8 cellular contexts compared by ENCODE assay signal in the genomic region with DNA sequence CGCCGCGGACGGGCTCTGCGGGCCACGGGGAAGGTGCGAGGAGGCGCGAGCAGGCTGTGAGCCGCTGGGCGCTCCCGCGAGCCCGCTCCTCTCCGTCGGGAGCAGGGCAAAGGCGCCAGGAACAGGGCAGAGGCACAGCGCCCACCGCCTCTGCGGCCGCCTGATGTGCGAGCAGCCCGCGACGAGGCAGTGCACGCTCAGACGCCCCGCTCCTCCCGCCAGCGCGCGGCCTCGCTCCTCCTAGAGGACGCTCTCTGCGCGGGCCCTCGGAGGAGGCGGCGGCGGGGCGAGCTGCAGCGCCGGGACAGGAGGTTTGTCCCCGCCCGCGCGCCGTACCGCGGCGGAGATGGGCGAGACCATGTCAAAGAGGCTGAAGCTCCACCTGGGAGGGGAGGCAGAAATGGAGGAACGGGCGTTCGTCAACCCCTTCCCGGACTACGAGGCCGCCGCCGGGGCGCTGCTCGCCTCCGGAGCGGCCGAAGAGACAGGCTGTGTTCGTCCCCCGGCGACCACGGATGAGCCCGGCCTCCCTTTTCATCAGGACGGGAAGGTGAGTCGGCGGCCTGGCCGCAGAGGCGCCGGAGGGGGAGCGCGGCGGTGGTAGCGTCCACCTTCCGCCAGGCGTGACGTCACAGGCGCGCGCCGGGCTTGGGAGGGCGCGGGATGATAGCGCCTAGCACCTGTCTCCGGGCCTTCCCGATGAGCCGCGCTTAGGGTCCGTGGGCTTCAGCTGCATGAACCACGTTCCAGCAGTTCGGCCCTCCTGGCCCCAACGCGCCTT. TPM values are rescaled to one million over a fixed set of nuclear protein-coding genes. Genes with fewer than 3 reads are reported as not detected.
A peak's percentile ranks its signal among the peaks of the same experiment; 100 is the strongest.
DNase-seq lines count a peak whose midpoint lies in the region; ATAC-seq and TF ChIP-seq lines count a peak whose summit lies in the region.

No MANE protein-coding gene starts in this region.

- H3K4me3 Mint-ChIP-seq in activated CD4-positive, alpha-beta T cell treated with anti-CD3 and anti-CD28 coated beads for 36 hours: peak overlapping the region; percentile 94

- DNase-seq in BE2C: peak; percentile 95
- DNase-seq in NCI-H510A (lab: John Stamatoyannopoulos, UW): peak; percentile 96
- peak; percentile 96 for DNase-seq in activated CD4-positive, alpha-beta T cell treated with anti-CD3 and anti-CD28 coated beads for 36 hours
- DNase-seq in stimulated activated CD4-positive, alpha-beta T cell treated with anti-CD3 and anti-CD28 coated beads, Interleukin-1b, Interleukin-23, amount 100 ng/mL, for 24 hours (ENCODE audit: low read depth in 4 of 4, low spot score in 1 of 4): peak; percentile 83 to 91 (median 89)

- TF ChIP-seq POLR2A in GM19193 (IDR thresholded peaks at IDR 0.05; ENCODE audit: extremely low read depth, insufficient read depth, insufficient read length): peak; percentile 75

- TF ChIP-seq CTCF in BE2C (IDR thresholded peaks at IDR 0.05; ENCODE audit: low read depth, low read length): no peak

- H3K27ac Mint-ChIP-seq in activated CD4-positive, alpha-beta T cell treated with anti-CD3 and anti-CD28 coated beads for 36 hours: peak overlapping the region; percentile 97

- intact Hi-C loops in activated CD4-positive, alpha-beta T cell treated with anti-CD3 and anti-CD28 coated beads for 36 hours (cut with DNase I, micrococcal nuclease): loop anchor here (1.0 to 10.0 kb wide), 16 partner anchors 17 to 699 kb away; a partner anchor contains a TSS

- H3K36me3 Mint-ChIP-seq in activated CD4-positive, alpha-beta T cell treated with anti-CD3 and anti-CD28 coated beads for 36 hours (ENCODE audit: low read depth): peaks cover 7% of the 10 kb centered on the region

- POLR2A ChIA-PET in activated CD4-positive, alpha-beta T cell treated with anti-CD3 and anti-CD28 coated beads for 36 hours (lab: Charles Lee): interaction anchor here (0.6 to 1.9 kb wide), 5 partner anchors 9 to 607 kb away, joined by 3 to 6 read pairs (median 4); a partner anchor contains a TSS

- no peaks in the 10 kb centered on the region for H3K36me3 ChIP-seq in BE2C

- peak; percentile 81 for ATAC-seq in HG03432 (IDR thresholded peaks at IDR 0.05; ENCODE audit: unreplicated experiment)
- peak; percentile 88 for ATAC-seq in activated CD4-positive, alpha-beta T cell treated with anti-CD3 and anti-CD28 coated beads for 36 hours

- no peaks in the 10 kb centered on the region for H3K9me3 Mint-ChIP-seq in activated CD4-positive, alpha-beta T cell treated with anti-CD3 and anti-CD28 coated beads for 36 hours (ENCODE audit: low read depth)

- H3K4me1 Mint-ChIP-seq in activated CD4-positive, alpha-beta T cell treated with anti-CD3 and anti-CD28 coated beads for 36 hours: peaks cover 25% of the 10 kb centered on the region

- H3K27ac ChIP-seq in cingulate gyrus (ENCODE audit: low read depth, low read length): peak overlapping the region; percentile 98
- peak overlapping the region; percentile 99 for H3K27ac ChIP-seq in layer of hippocampus (ENCODE audit: low read depth, low read length)

- H3K27me3 ChIP-seq in BE2C (no peaks in the 10 kb centered on the region), layer of hippocampus (ENCODE audit: control insufficient read depth, insufficient read depth, low read length) (no peaks in the 10 kb centered on the region)

- no peaks in the 10 kb centered on the region for H3K9me3 ChIP-seq in BE2C

- CTCF ChIA-PET in activated CD4-positive, alpha-beta T cell treated with anti-CD3 and anti-CD28 coated beads for 36 hours (lab: Charles Lee): interaction anchor here (0.7 to 1.0 kb wide), 4 partner anchors 9 to 250 kb away, joined by 3 to 4 read pairs (median 3); no protein-coding TSS in a partner anchor

- H3K4me1 ChIP-seq in BE2C: no peaks in the 10 kb centered on the region

- H3K27me3 Mint-ChIP-seq in activated CD4-positive, alpha-beta T cell treated with anti-CD3 and anti-CD28 coated beads for 36 hours: no peaks in the 10 kb centered on the region

- H3K4me3 ChIP-seq in BE2C (ENCODE audit: low read depth, low read length): peak overlapping the region; percentile 89

RNA-seq across cellular contexts. Expression of a gene that starts 0.7 kb away (rescaled TPM):
- polyA plus RNA-seq in BE2C (2012; ENCODE audit: insufficient read depth, insufficient read length, low read depth): 15.4 TPM
- 10 to 100 TPM; 11.1 to 11.7 TPM for total RNA-seq in activated CD4-positive, alpha-beta T cell treated with anti-CD3 and anti-CD28 coated beads for 36 hours

Comparison
In these comparisons a context has a peak if more than half of its experiments do, and no peak if none do; other contexts are left out.
1. Peak in every context shown above with its lines: DNase-seq, ATAC-seq, H3K4me3 ChIP-seq and H3K27ac ChIP-seq.